ENCODE assay signal across 8 cellular contexts in genomic region chr1:24150228-24151174, GRCh38. TPM values are rescaled to one million over a fixed set of nuclear protein-coding genes. Genes with fewer than 3 reads are reported as not detected.
A peak's percentile ranks its signal among the peaks of the same experiment; 100 is the strongest.
DNase-seq lines count a peak whose midpoint lies in the region; ATAC-seq, FAIRE-seq and TF ChIP-seq lines count a peak whose summit lies in the region.

No MANE protein-coding gene starts in this region.

- no peaks in the 10 kb centered on the region for H3K36me3 Mint-ChIP-seq in T-helper 2 cell treated with Interferon-gamma antibody and Interleukin-4, amounts not matched to agents 5 μg/mL and 100 μg/mL, for 36 hours (ENCODE audit: low read depth)

- peak overlapping the region in 4 of 11 experiments; percentile 20 to 62 (median 37); a peak in 5 of 22 replicates for H3K27ac ChIP-seq in BLaER1 treated with 17β-estradiol and CSF1 and Interleukin-3, amounts not matched to agents 10 nM and 100 nM
- H3K27ac ChIP-seq in ascending aorta, result no peak overlapping the region
- no peak overlapping the region for H3K27ac ChIP-seq in right cardiac atrium (ENCODE audit: low read length)

- peak; percentile 82 to 89 (median 84) for TF ChIP-seq CTCF in ascending aorta (IDR thresholded peaks at IDR 0.05)

- ATAC-seq in right cardiac atrium, result peak; percentile 92 to 93

- DNase-seq in H4 (ENCODE audit: low spot score) (peak; percentile 84), NCI-H187 treated with DMSO at 0.1 percent for 48 hours (lab: John Stamatoyannopoulos, UW) (peak; percentile 27), ascending aorta (ENCODE audit: low spot score in 2 of 2) (peak; percentile 35 to 94), right cardiac atrium (peak; percentile 88 to 96 (median 95)), pulmonary artery endothelial cell (ENCODE audit: low read depth, low spot score) (peak; percentile 32), urothelium cell line (ENCODE audit: low spot score) (peak; percentile 93)
- DNase-seq in T-helper 2 cell treated with Interferon-gamma antibody and Interleukin-4, amounts not matched to agents 5 μg/mL and 100 μg/mL, for 36 hours (ENCODE audit: low spot score), result peak; percentile 76

- intact Hi-C loops in ascending aorta (cut with DNase I), result no loop called here
- intact Hi-C loops in right cardiac atrium (cut with DNase I), result no loop called here

- H3K4me1 Mint-ChIP-seq in T-helper 2 cell treated with Interferon-gamma antibody and Interleukin-4, amounts not matched to agents 5 μg/mL and 100 μg/mL, for 36 hours (ENCODE audit: low read depth), result peaks cover 15% of the 10 kb centered on the region

- H3K9ac ChIP-seq in BLaER1 treated with 17β-estradiol and CSF1 and Interleukin-3, amounts not matched to agents 10 nM and 100 nM, result peak overlapping the region in 9 of 11 experiments; percentile 12 to 61 (median 36); a peak in 12 of 22 replicates

- H3K27me3 Mint-ChIP-seq in T-helper 2 cell treated with Interferon-gamma antibody and Interleukin-4, amounts not matched to agents 5 μg/mL and 100 μg/mL, for 36 hours (ENCODE audit: low read depth), result peaks cover 17% of the 10 kb centered on the region

- no peak overlapping the region for H3K27ac Mint-ChIP-seq in T-helper 2 cell treated with Interferon-gamma antibody and Interleukin-4, amounts not matched to agents 5 μg/mL and 100 μg/mL, for 36 hours

- H3K4me3 ChIP-seq in BLaER1 treated with 17β-estradiol and CSF1 and Interleukin-3, amounts not matched to agents 10 nM and 100 nM, result peak overlapping the region in 5 of 10 experiments; percentile 25 to 52 (median 37); a peak in 8 of 20 replicates
- H3K4me3 ChIP-seq in ascending aorta (peak overlapping the region in 1 of 2 donors; percentile 34), right cardiac atrium (ENCODE audit: low read length) (no peak overlapping the region)

- no peaks in the 10 kb centered on the region for H3K9me3 ChIP-seq in BLaER1 treated with 17β-estradiol and CSF1 and Interleukin-3, amounts not matched to agents 10 nM and 100 nM (replicated peaks in 1 of 11)
- H3K9me3 ChIP-seq in ascending aorta, result no peaks in the 10 kb centered on the region
- H3K9me3 ChIP-seq in right cardiac atrium (ENCODE audit: control insufficient read depth, low read length), result no peaks in the 10 kb centered on the region

- H3K27me3 ChIP-seq in BLaER1 treated with 17β-estradiol and CSF1 and Interleukin-3, amounts not matched to agents 10 nM and 100 nM, result peaks cover 12 to 32% (median 24%) of the 10 kb centered on the region in 11 experiments
- no peaks in the 10 kb centered on the region for H3K27me3 ChIP-seq in ascending aorta
- H3K27me3 ChIP-seq in right cardiac atrium (ENCODE audit: control insufficient read depth, insufficient read depth), result no peaks in the 10 kb centered on the region

- peak overlapping the region; percentile 59 to 97 (median 75) for H3K4me2 ChIP-seq in BLaER1 treated with 17β-estradiol and CSF1 and Interleukin-3, amounts not matched to agents 10 nM and 100 nM

- no peaks in the 10 kb centered on the region for H3K9me3 Mint-ChIP-seq in T-helper 2 cell treated with Interferon-gamma antibody and Interleukin-4, amounts not matched to agents 5 μg/mL and 100 μg/mL, for 36 hours

- FAIRE-seq in urothelium cell line (lab: Jason Lieb, UNC), result peak; percentile 91

- WGBS in right cardiac atrium, result 12% methylated on average over 36 of the region's 36 CpGs

- H3K36me3 ChIP-seq in BLaER1 treated with 17β-estradiol and CSF1 and Interleukin-3, amounts not matched to agents 10 nM and 100 nM, result peaks cover 0 to 7% (median 1%) of the 10 kb centered on the region in 11 experiments; a peak in 8 of 22 replicates
- no peaks in the 10 kb centered on the region for H3K36me3 ChIP-seq in ascending aorta

- H3K4me1 ChIP-seq in BLaER1 treated with 17β-estradiol and CSF1 and Interleukin-3, amounts not matched to agents 10 nM and 100 nM, result peaks cover 10 to 41% (median 22%) of the 10 kb centered on the region in 10 experiments
- H3K4me1 ChIP-seq in ascending aorta (peaks cover 0 to 2% of the 10 kb centered on the region in 2 donors), right cardiac atrium (ENCODE audit: control insufficient read depth, insufficient read depth, low read length) (no peaks in the 10 kb centered on the region)

- no peaks in the 10 kb centered on the region; a peak in 1 of 22 replicates for H4K20me1 ChIP-seq in BLaER1 treated with 17β-estradiol and CSF1 and Interleukin-3, amounts not matched to agents 10 nM and 100 nM

- peak overlapping the region; percentile 77 for H3K4me3 Mint-ChIP-seq in T-helper 2 cell treated with Interferon-gamma antibody and Interleukin-4, amounts not matched to agents 5 μg/mL and 100 μg/mL, for 36 hours

RNA-seq across cellular contexts. Expression of gene IL22RA1, which starts 7.6 kb away (rescaled TPM):
- total RNA-seq in H4 (2014; rRNA removed; shearing (Covaris generic)), result 0.85 and 1.2 TPM in 2 replicates
- total RNA-seq in ascending aorta (not detected), right cardiac atrium (under 1 TPM; 0.28 to 0.51 (median 0.30) TPM), pulmonary artery endothelial cell (not detected in 2 replicates)
- polyA plus RNA-seq in right cardiac atrium, result 0.29 TPM

RNA-seq across cellular contexts. Expression of gene IFNLR1, which starts 36.6 kb away (rescaled TPM):
- total RNA-seq in H4 (2014; rRNA removed; shearing (Covaris generic)), result 0.21 and 0.90 TPM in 2 replicates
- 0.32 TPM for total RNA-seq in ascending aorta
- 1 to 10 TPM; 3.3 to 6.2 (median 5.9) TPM for total RNA-seq in right cardiac atrium
- polyA plus RNA-seq in right cardiac atrium, result 3.4 TPM
- not detected in 2 replicates for total RNA-seq in pulmonary artery endothelial cell

RNA-seq across cellular contexts. Expression of gene MYOM3, which starts 38.6 kb away (rescaled TPM):
- not detected in 2 replicates for total RNA-seq in H4 (2014; rRNA removed; shearing (Covaris generic))
- 1.2 TPM for total RNA-seq in ascending aorta
- total RNA-seq in right cardiac atrium, result 100 to 1,000 TPM; 202 to 292 (median 241) TPM
- polyA plus RNA-seq in right cardiac atrium, result 258 TPM
- total RNA-seq in pulmonary artery endothelial cell, result 0.13 and 0.14 TPM in 2 replicates

Comparison
In these comparisons a context has a peak if more than half of its experiments do, and no peak if none do; other contexts are left out.
1. DNase-seq: peak in every context shown above with its lines; median percentile 95 in right cardiac atrium; 93 in urothelium cell line; 84 in H4; 76 in T-helper 2 cell treated with Interferon-gamma antibody and Interleukin-4, amounts not matched to agents 5 μg/mL and 100 μg/mL, for 36 hours; 64 in ascending aorta; 32 in pulmonary artery endothelial cell; 27 in NCI-H187 treated with DMSO at 0.1 percent for 48 hours.
2. RNA of gene MYOM3, which starts 38.6 kb away (total RNA-seq): 202 to 292 TPM in right cardiac atrium; 1.2 TPM in ascending aorta (single experiment), 0.13 to 0.14 TPM in pulmonary artery endothelial cell and not detected in H4; every median in the first group is over 10 times any median in the second.